In genomic region chr1:37479255-37480124, GRCh38 we compare ENCODE assay signal across 1 cellular context.
TF ChIP-seq lines count a peak whose summit lies in the region.

No MANE protein-coding gene starts in this region.

TF ChIP-seq in HepG2, 621 proteins besides CTCF, POLR2A, EP300 and RAD21 (continued from another document and continues in another):
- TF ChIP-seq SSRP1 (CRISPR knock-in tag; IDR thresholded peaks at IDR 0.05) (peak; percentile 63; the same call in 1 of the 2 replicates), SAP130 (CRISPR knock-in tag; IDR thresholded peaks at IDR 0.05; ENCODE audit: low read depth) (peak; percentile 98), NCOA1 (CRISPR knock-in tag; IDR thresholded peaks at IDR 0.05) (no peak), ZNF790 (CRISPR knock-in tag; IDR thresholded peaks at IDR 0.05; ENCODE audit: borderline replicate concordance) (0 out of 2 replicates have a peak, but pooled peaks have one; percentile 32), ZBTB4 (CRISPR knock-in tag; IDR thresholded peaks at IDR 0.05; ENCODE audit: borderline replicate concordance) (0 out of 2 replicates have a peak, but pooled peaks have one; percentile 43), ZNF280D (CRISPR knock-in tag; IDR thresholded peaks at IDR 0.05) (peak; percentile 61; the same call in 1 of the 2 replicates), ZNF598 (CRISPR knock-in tag; IDR thresholded peaks at IDR 0.05; ENCODE audit: borderline replicate concordance) (no peak), ZXDC (CRISPR knock-in tag; IDR thresholded peaks at IDR 0.05) (no peak), NAIF1 (CRISPR knock-in tag; IDR thresholded peaks at IDR 0.05; ENCODE audit: borderline replicate concordance) (peak; percentile 67; the same call in 1 of the 2 replicates), TFDP1 (CRISPR knock-in tag; IDR thresholded peaks at IDR 0.05; ENCODE audit: borderline replicate concordance) (peak; percentile 63; the same call in 1 of the 2 replicates), GATAD2A (CRISPR knock-in tag; IDR thresholded peaks at IDR 0.05) (peak; percentile 87), ZNF646 (CRISPR knock-in tag; IDR thresholded peaks at IDR 0.05) (no peak), KLF16 (CRISPR knock-in tag; IDR thresholded peaks at IDR 0.05) (peak in 1 of 2 experiments; percentile 74; a peak in 1 of 4 replicates), ZNF556 (CRISPR knock-in tag; IDR thresholded peaks at IDR 0.05; ENCODE audit: borderline replicate concordance) (peak; percentile 31; the same call in 1 of the 2 replicates), SYNCRIP (IDR thresholded peaks at IDR 0.05; ENCODE audit: insufficient read depth, low read depth, low read length) (no peak), KDM2A (CRISPR knock-in tag; IDR thresholded peaks at IDR 0.05; ENCODE audit: borderline replicate concordance, low read depth) (peak; percentile 68; the same call in 1 of the 2 replicates), KDM4B (CRISPR knock-in tag; IDR thresholded peaks at IDR 0.05) (peak; percentile 97), PITX1 (CRISPR knock-in tag; IDR thresholded peaks at IDR 0.05) (peak; percentile 81; the same call in 1 of the 2 replicates), ZBTB10 (CRISPR knock-in tag; IDR thresholded peaks at IDR 0.05; ENCODE audit: borderline replicate concordance) (no peak; the same call in 1 of the 2 replicates), TEF (CRISPR knock-in tag; IDR thresholded peaks at IDR 0.05) (no peak), HOMEZ (CRISPR knock-in tag; IDR thresholded peaks at IDR 0.05; ENCODE audit: low read depth) (peak; percentile 44; the same call in 1 of the 2 replicates), ZNF574 (CRISPR knock-in tag; IDR thresholded peaks at IDR 0.05) (peak; percentile 59), ZNF746 (CRISPR knock-in tag; IDR thresholded peaks at IDR 0.05) (peak; percentile 95), PCBP1 (IDR thresholded peaks at IDR 0.05; ENCODE audit: borderline replicate concordance, low read depth, low read length) (no peak), ZNF207 (IDR thresholded peaks at IDR 0.05; ENCODE audit: borderline replicate concordance) (no peak)
